19 cellular contexts compared by ENCODE assay signal in genomic region chr6:137176729-137177128, GRCh38. TPM values are rescaled to one million over a fixed set of nuclear protein-coding genes. Genes with fewer than 3 reads are reported as not detected.
DNase-seq lines count a peak whose midpoint lies in the region; FAIRE-seq and TF ChIP-seq lines count a peak whose summit lies in the region.
"Had no signal": no experiment of that assay in that cellular context is flagged by ENCODE, and none has a peak within 500 bp of the region (broad histone marks: within the 10 kb centered on the region; RNA-seq: fewer than 3 reads in every experiment).

No MANE protein-coding gene starts in this region.

- peak overlapping the region; percentile 61 for H3K4me2 ChIP-seq in BLaER1
- H3K4me2 ChIP-seq: GM23338 had no signal

- H3K4me1 ChIP-seq in BLaER1: peaks cover 24% of the 10 kb centered on the region
- H3K4me1 ChIP-seq: BE2C had no signal

- intact Hi-C loops in dendritic cell treated with granulocyte-macrophage colony-stimulating factor and Interleukin-4, amounts not matched to agents 40 ng/mL and 50 ng/mL, for 4 days (cut with micrococcal nuclease): no loop called here

- no peaks in the 10 kb centered on the region for H3K27me3 Mint-ChIP-seq in dendritic cell treated with granulocyte-macrophage colony-stimulating factor and Interleukin-4, amounts not matched to agents 40 ng/mL and 50 ng/mL, for 4 days
- H3K27me3 Mint-ChIP-seq: IgD-negative memory B cell had no signal

- no peak overlapping the region for H3K27ac ChIP-seq in BLaER1

- peak; percentile 52 for FAIRE-seq in GM12891 (lab: Jason Lieb, UNC)
- FAIRE-seq: H54, HepG2 had no signal

- no peak overlapping the region for H3K4me3 Mint-ChIP-seq in dendritic cell treated with granulocyte-macrophage colony-stimulating factor and Interleukin-4, amounts not matched to agents 40 ng/mL and 50 ng/mL, for 4 days
- H3K4me3 Mint-ChIP-seq: CD14-positive monocyte; CD4-positive, alpha-beta memory T cell; GM23338; HFFc6 had no signal

- H4K20me1 ChIP-seq in BLaER1: no peaks in the 10 kb centered on the region

- H3K27me3 ChIP-seq in BLaER1 (no peaks in the 10 kb centered on the region), H7 (ENCODE audit: control insufficient read depth, insufficient read depth, low read length) (no peaks in the 10 kb centered on the region)
- H3K27me3 ChIP-seq: BE2C had no signal

- H3K27ac Mint-ChIP-seq in dendritic cell treated with granulocyte-macrophage colony-stimulating factor and Interleukin-4, amounts not matched to agents 40 ng/mL and 50 ng/mL, for 4 days: peak overlapping the region; percentile 72
- H3K27ac Mint-ChIP-seq: CD14-positive monocyte; CD4-positive, alpha-beta memory T cell; GM23338; HFFc6; IgD-negative memory B cell had no signal

- H3K36me3 Mint-ChIP-seq in dendritic cell treated with granulocyte-macrophage colony-stimulating factor and Interleukin-4, amounts not matched to agents 40 ng/mL and 50 ng/mL, for 4 days (ENCODE audit: low read depth): no peaks in the 10 kb centered on the region
- H3K36me3 Mint-ChIP-seq: IgD-negative memory B cell had no signal

- H3K4me3 ChIP-seq in BLaER1 (no peak overlapping the region), H7 (ENCODE audit: insufficient read depth, low read depth, low read length) (no peak overlapping the region)
- H3K4me3 ChIP-seq: GM23338 had no signal

- H3K4me1 Mint-ChIP-seq in dendritic cell treated with granulocyte-macrophage colony-stimulating factor and Interleukin-4, amounts not matched to agents 40 ng/mL and 50 ng/mL, for 4 days (ENCODE audit: low read depth): peaks cover 45% of the 10 kb centered on the region

- no peak overlapping the region for H3K9ac ChIP-seq in BLaER1

- TF ChIP-seq POLR2A in GM12891 (IDR thresholded peaks at IDR 0.05; ENCODE audit: low read depth, low read length): no peak

- no peaks in the 10 kb centered on the region for H3K36me3 ChIP-seq in BLaER1
- H3K36me3 ChIP-seq in H7 (replicated peaks; ENCODE audit: control insufficient read depth, insufficient read depth, low read length): no peaks in the 10 kb centered on the region
- H3K36me3 ChIP-seq: BE2C had no signal

- DNase-seq in GM12891 (ENCODE audit: insufficient read length, low spot score) (no peak), RPMI8226 (no peak), H7 (no peak)
- DNase-seq in stimulated activated CD4-positive, alpha-beta T cell treated with anti-CD3 and anti-CD28 coated beads, Interleukin-4, amount 100 ng/mL, for 4 hours: no peak
- DNase-seq: BE2C; CD4-positive, alpha-beta memory T cell; DMS153; DMS79; GF-D8; HFFc6; KBM-7 had no signal

- no peaks in the 10 kb centered on the region for H3K9me3 Mint-ChIP-seq in dendritic cell treated with granulocyte-macrophage colony-stimulating factor and Interleukin-4, amounts not matched to agents 40 ng/mL and 50 ng/mL, for 4 days

- peaks cover 53% of the 10 kb centered on the region for H3K9me3 ChIP-seq in BLaER1
- H3K9me3 ChIP-seq: BE2C had no signal

TF ChIP-seq in GM12891, 5 proteins besides CTCF, POLR2A, EP300 and RAD21:
- TF ChIP-seq POLR2AphosphoS5 (IDR thresholded peaks at IDR 0.05; ENCODE audit: low read depth, low read length): no peak
- TF ChIP-seq PAX5 (IDR thresholded peaks at IDR 0.05; ENCODE audit: insufficient read depth, low read length, severe bottlenecking): no peak
- no peak for TF ChIP-seq TAF1 (IDR thresholded peaks at IDR 0.05; ENCODE audit: low read depth, low read length)
- no peak for TF ChIP-seq POU2F2 (IDR thresholded peaks at IDR 0.05; ENCODE audit: low read depth, low read length)
- no peak for TF ChIP-seq SPI1 (IDR thresholded peaks at IDR 0.05; ENCODE audit: low read depth, low read length)
TF ChIP-seq in GM12891: peak in this region for 0.

RNA-seq across cellular contexts. Expression of gene IL22RA2, which starts 3.3 kb away (rescaled TPM):
- 0.49 TPM for polyA plus RNA-seq in GM12891 (2012; ENCODE audit: low read depth, missing spikeins)
- total RNA-seq in H7 (2014; rRNA removed; shearing (Covaris generic)): not detected in 2 replicates
- total RNA-seq: A172; CD4-positive, alpha-beta memory T cell; GM23338; HepG2; HFFc6 had no signal
- polyA plus RNA-seq: CD14-positive monocyte; CD4-positive, alpha-beta memory T cell; GM23338; HepG2; IgD-negative memory B cell had no signal

RNA-seq across cellular contexts. Expression of gene IFNGR1, which starts 42.5 kb away (rescaled TPM):
- polyA plus RNA-seq in GM12891 (2012; ENCODE audit: low read depth, missing spikeins): 114 TPM
- 21.8 and 24.7 TPM in 2 replicates for total RNA-seq in H7 (2014; rRNA removed; shearing (Covaris generic))
